In the genomic region with DNA sequence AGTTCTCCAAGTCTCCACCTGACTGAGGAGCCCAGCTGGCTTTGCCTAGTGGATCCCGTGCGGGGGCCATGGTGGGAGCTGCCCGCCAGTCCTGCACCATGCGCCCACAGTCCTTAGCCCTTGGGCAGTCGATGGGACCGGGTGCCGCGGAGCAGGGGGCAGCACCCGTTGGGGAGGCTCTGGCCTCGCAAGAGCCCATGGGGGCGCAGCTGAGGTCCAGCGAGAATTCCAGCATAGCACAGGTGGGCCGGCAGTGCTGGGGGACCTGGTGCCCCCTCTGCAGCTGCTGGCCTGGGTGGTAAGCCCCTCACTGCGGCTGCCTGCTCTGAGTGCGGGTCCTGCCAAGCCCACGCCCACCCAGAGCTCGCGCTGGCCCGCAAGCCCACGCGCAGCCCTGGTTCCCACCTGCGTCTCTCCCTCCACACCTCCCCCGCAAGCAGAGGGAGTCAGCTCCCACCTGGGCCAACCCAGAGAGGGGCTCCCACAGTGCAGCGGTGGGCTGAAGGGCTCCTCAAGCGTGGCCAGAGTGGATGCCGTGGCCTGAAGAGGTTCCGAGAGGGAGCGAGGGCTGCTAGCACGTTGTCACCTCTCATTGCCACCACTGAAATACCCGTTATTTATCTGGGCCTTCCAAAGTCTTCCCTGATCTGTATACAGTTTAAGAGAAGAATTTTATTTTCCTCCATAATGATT, we compare ENCODE assay signal across 19 cellular contexts.
A peak's percentile ranks its signal among the peaks of the same experiment; 100 is the strongest.
DNase-seq lines count a peak whose midpoint lies in the region; ATAC-seq, FAIRE-seq and TF ChIP-seq lines count a peak whose summit lies in the region.
"Had no signal": no experiment of that assay in that cellular context is flagged by ENCODE, and none has a peak within 500 bp of the region (broad histone marks: within the 10 kb centered on the region; RNA-seq: fewer than 3 reads in every experiment).

No MANE protein-coding gene starts in this region.

- no peaks in the 10 kb centered on the region for H4K20me1 ChIP-seq in GM12878 (ENCODE audit: control insufficient read depth, insufficient read depth)

- DNase-seq in GM12878 (ENCODE audit: low read depth, low spot score) (no peak), mesenchymal stem cell (no peak), colonic mucosa (no peak), dorsolateral prefrontal cortex (no peak), occipital lobe (lab: John Stamatoyannopoulos, UW) (no peak)
- no peak for DNase-seq in naive thymus-derived CD4-positive, alpha-beta T cell
- DNase-seq: C1 segment of cervical spinal cord; Calu3; CD4-positive, alpha-beta memory T cell; COR-L47; DMS53; DMS79 treated with DMSO at 0.1 percent for 48 hours; GF-D8; H9; HFFc6 had no signal

- H3K4me3 ChIP-seq in GM12878 (no peak overlapping the region), mesenchymal stem cell (ENCODE audit: insufficient read depth in 1 of 2, low read depth in 1 of 2, low read length in 2 of 2) (no peak overlapping the region), colonic mucosa (no peak overlapping the region), dorsolateral prefrontal cortex (no peak overlapping the region)
- H3K4me3 ChIP-seq in naive thymus-derived CD4-positive, alpha-beta T cell (ENCODE audit: low read length), result no peak overlapping the region
- H3K4me3 ChIP-seq: GM23338 had no signal

- TF ChIP-seq RAD21 in GM12878 (IDR thresholded peaks at IDR 0.05; ENCODE audit: insufficient read depth, low read depth, low read length), result no peak

- no peak overlapping the region for H2BK15ac ChIP-seq in mesenchymal stem cell (ENCODE audit: low read depth, poor library complexity, severe bottlenecking)

- H3K9ac ChIP-seq in GM12878 (ENCODE audit: control insufficient read depth, insufficient read depth, low read length) (no peak overlapping the region), mesenchymal stem cell (ENCODE audit: low read length) (no peak overlapping the region), colonic mucosa (ENCODE audit: low read depth in 2 of 2, low read length in 2 of 2) (no peak overlapping the region)

- no peak for TF ChIP-seq EP300 in GM12878 (IDR thresholded peaks at IDR 0.05; ENCODE audit: borderline replicate concordance in 1 of 2, control insufficient read depth in 1 of 2, low read depth in 2 of 2, low read length in 2 of 2)

- RAD21 ChIA-PET in GM12878 (lab: Charles Lee; ENCODE audit: unreplicated experiment), result interaction anchor here (0.6 to 1.3 kb wide), 7 partner anchors 51 to 197 kb away, joined by 3 to 5 read pairs (median 3); no protein-coding TSS in a partner anchor

- H3K23ac ChIP-seq in mesenchymal stem cell (ENCODE audit: low read length in 2 of 2), result no peak overlapping the region

- H2AFZ ChIP-seq in GM12878 (ENCODE audit: control insufficient read depth, low read depth, low read length) (no peak overlapping the region), mesenchymal stem cell (ENCODE audit: low read depth, low read length) (no peak overlapping the region)
- H2AFZ ChIP-seq: GM23338 had no signal

- no peak overlapping the region for H3K4ac ChIP-seq in mesenchymal stem cell (ENCODE audit: low read depth in 1 of 2, low read length in 2 of 2)

- peak overlapping the region; percentile 84 for H3K27ac Mint-ChIP-seq in stimulated activated memory B cell treated with anti-CD40 and anti-IgM and Interleukin-4, amounts not matched to agents 10 μg/mL and 1 μg/mL and 100 μg/mL, for 72 hours
- H3K27ac Mint-ChIP-seq in naive thymus-derived CD4-positive, alpha-beta T cell, result no peak overlapping the region
- H3K27ac Mint-ChIP-seq: CD4-positive, alpha-beta memory T cell; GM23338; H9; HFFc6 had no signal

- H3K9me3 ChIP-seq in GM12878 (replicated peaks; ENCODE audit: control insufficient read depth, insufficient read depth, low read length) (no peaks in the 10 kb centered on the region; the same call in 2 of the 3 replicates), mesenchymal stem cell (ENCODE audit: control insufficient read depth, low read length) (no peaks in the 10 kb centered on the region), colonic mucosa (no peaks in the 10 kb centered on the region)
- no peaks in the 10 kb centered on the region for H3K9me3 ChIP-seq in naive thymus-derived CD4-positive, alpha-beta T cell (ENCODE audit: control insufficient read depth in 2 of 3, low read length in 3 of 3)

- WGBS in GM12878 (ENCODE audit: insufficient coverage, insufficient replicate concordance, low lambda C conversion rate, missing lambda C conversion rate), result 93% methylated on average over 30 of the region's 30 CpGs
- 97% methylated on average over 29 of the region's 30 CpGs for WGBS in mesenchymal stem cell

- BruUV-seq in GM12878 (replicated peaks; lab: Mats Ljungman, UMichigan), result no TSS peak

- CTCF ChIA-PET in GM12878 (lab: Yijun Ruan, JAX), result interaction anchor here (0.9 kb wide), 1 partner anchor 13 kb away, joined by 3 read pairs; no protein-coding TSS in a partner anchor
- CTCF ChIA-PET in naive thymus-derived CD4-positive, alpha-beta T cell (lab: Charles Lee), result interaction anchor here (0.6 kb wide), 1 partner anchor 61 kb away, joined by 3 read pairs; no protein-coding TSS in a partner anchor

- intact Hi-C loops in GM12878 (cut with micrococcal nuclease; ENCODE audit: unreplicated experiment), result loop anchor here (5.0 kb wide), 4 partner anchors 87 to 348 kb away; partner anchors contain the start of gene MYLIP
- intact Hi-C loops in colonic mucosa (cut with DNase I), result no loop called here
- intact Hi-C loops in dorsolateral prefrontal cortex (cut with DNase I), result no loop called here
- intact Hi-C loops in naive thymus-derived CD4-positive, alpha-beta T cell (cut with micrococcal nuclease), result no loop called here

- H3K14ac ChIP-seq in mesenchymal stem cell (ENCODE audit: low read length in 2 of 2), result no peak overlapping the region

- no peaks in the 10 kb centered on the region for H3K36me3 Mint-ChIP-seq in stimulated activated memory B cell treated with anti-CD40 and anti-IgM and Interleukin-4, amounts not matched to agents 10 μg/mL and 1 μg/mL and 100 μg/mL, for 72 hours
- H3K36me3 Mint-ChIP-seq in naive thymus-derived CD4-positive, alpha-beta T cell, result peaks cover 0 to 5% (median 0%) of the 10 kb centered on the region in 5 donors
- H3K36me3 Mint-ChIP-seq: CD4-positive, alpha-beta memory T cell had no signal

- H3K4me1 ChIP-seq in GM12878 (ENCODE audit: control insufficient read depth, insufficient read depth, low read length), result peaks cover 29% of the 10 kb centered on the region
- no peaks in the 10 kb centered on the region for H3K4me1 ChIP-seq in mesenchymal stem cell (ENCODE audit: control insufficient read depth, insufficient read depth, low read depth, low read length)
- H3K4me1 ChIP-seq in colonic mucosa, result no peaks in the 10 kb centered on the region
- no peaks in the 10 kb centered on the region for H3K4me1 ChIP-seq in naive thymus-derived CD4-positive, alpha-beta T cell (ENCODE audit: control insufficient read depth in 2 of 2, insufficient read depth in 2 of 2, low read length in 2 of 2)

- no peak overlapping the region for H4K8ac ChIP-seq in mesenchymal stem cell (ENCODE audit: low read length)

- no peaks in the 10 kb centered on the region for H3K79me2 ChIP-seq in GM12878 (ENCODE audit: control insufficient read depth, insufficient read depth, low read length)

- no peak overlapping the region for H2AK5ac ChIP-seq in mesenchymal stem cell (ENCODE audit: low read length, severe bottlenecking)

- in situ Hi-C loops in GM12878 (cut with MboI), result no loop called here

- peak overlapping the region; percentile 50 for H4K91ac ChIP-seq in mesenchymal stem cell (ENCODE audit: low read length)

- no peaks in the 10 kb centered on the region for H3K79me1 ChIP-seq in mesenchymal stem cell (replicated peaks; ENCODE audit: low read length, poor library complexity, severe bottlenecking)

- no peak for ATAC-seq in GM12878
- ATAC-seq in stimulated activated memory B cell treated with anti-CD40 and anti-IgM and Interleukin-4, amounts not matched to agents 10 μg/mL and 1 μg/mL and 100 μg/mL, for 72 hours, result no peak
- ATAC-seq in naive thymus-derived CD4-positive, alpha-beta T cell, result no peak
- ATAC-seq: GM23338, HCT116 had no signal

- H3K18ac ChIP-seq in mesenchymal stem cell (ENCODE audit: low read depth in 1 of 2, low read length in 2 of 2), result peak overlapping the region in 1 of 2 experiments; percentile 21

- peak overlapping the region; percentile 19 for H2BK120ac ChIP-seq in mesenchymal stem cell (ENCODE audit: low read depth, low read length)

- no peaks in the 10 kb centered on the region for H3K36me3 ChIP-seq in GM12878 (ENCODE audit: control insufficient read depth in 2 of 2, insufficient read depth in 2 of 2, low read length in 1 of 2)
- no peaks in the 10 kb centered on the region for H3K36me3 ChIP-seq in mesenchymal stem cell (ENCODE audit: control insufficient read depth in 1 of 2, insufficient read depth in 2 of 2, low read depth in 1 of 2, low read length in 2 of 2)
- no peaks in the 10 kb centered on the region for H3K36me3 ChIP-seq in colonic mucosa
- no peaks in the 10 kb centered on the region for H3K36me3 ChIP-seq in naive thymus-derived CD4-positive, alpha-beta T cell (ENCODE audit: control insufficient read depth in 2 of 3, insufficient read depth in 3 of 3, low read length in 3 of 3)

- H3K4me2 ChIP-seq in GM12878 (ENCODE audit: control insufficient read depth, insufficient read depth), result no peak overlapping the region
- H3K4me2 ChIP-seq in mesenchymal stem cell (ENCODE audit: low read length, poor library complexity, severe bottlenecking), result no peak overlapping the region
- H3K4me2 ChIP-seq: GM23338 had no signal

- no peak for TF ChIP-seq CTCF in GM12878 (IDR thresholded peaks at IDR 0.05 in 2 of 3, conservative IDR thresholded peaks at IDR 0.05 in 1 of 3; ENCODE audit: control insufficient read depth in 2 of 3, extremely low read depth in 1 of 3, insufficient read depth in 1 of 3, low read depth in 3 of 3, low read length in 3 of 3)
- no peak for TF ChIP-seq CTCF in colonic mucosa (IDR thresholded peaks at IDR 0.05)
- no peak for TF ChIP-seq CTCF in dorsolateral prefrontal cortex (IDR thresholded peaks at IDR 0.05 in 54 of 56, conservative IDR thresholded peaks at IDR 0.05 in 2 of 56; ENCODE audit: low read depth in 1 of 56, partially characterized antibody in 56 of 56)

- SMC1A ChIA-PET in GM12878 (lab: Charles Lee; ENCODE audit: uncharacterized antibody, unreplicated experiment), result interaction anchor here (1.0 to 4.5 kb wide), 10 partner anchors 13 to 304 kb away, joined by 3 to 37 read pairs (median 3); no protein-coding TSS in a partner anchor

- H3K4me3 Mint-ChIP-seq in stimulated activated memory B cell treated with anti-CD40 and anti-IgM and Interleukin-4, amounts not matched to agents 10 μg/mL and 1 μg/mL and 100 μg/mL, for 72 hours, result no peak overlapping the region
- H3K4me3 Mint-ChIP-seq in naive thymus-derived CD4-positive, alpha-beta T cell, result no peak overlapping the region
- H3K4me3 Mint-ChIP-seq: CD4-positive, alpha-beta memory T cell; GM23338; H9; HFFc6 had no signal

- no peak overlapping the region for H2BK5ac ChIP-seq in mesenchymal stem cell (ENCODE audit: low read depth, low read length, poor library complexity, severe bottlenecking)

- no peak overlapping the region for H3K27ac ChIP-seq in GM12878 (ENCODE audit: control insufficient read depth, insufficient read depth)
- no peak overlapping the region for H3K27ac ChIP-seq in mesenchymal stem cell (ENCODE audit: low read length, poor library complexity, severe bottlenecking)
- H3K27ac ChIP-seq in colonic mucosa, result no peak overlapping the region
- H3K27ac ChIP-seq in dorsolateral prefrontal cortex, result no peak overlapping the region
- H3K27ac ChIP-seq in naive thymus-derived CD4-positive, alpha-beta T cell (ENCODE audit: low read depth, low read length), result no peak overlapping the region

- no peak overlapping the region for H2BK12ac ChIP-seq in mesenchymal stem cell (ENCODE audit: low read length in 2 of 2)

- no peaks in the 10 kb centered on the region for H3K9me3 Mint-ChIP-seq in stimulated activated memory B cell treated with anti-CD40 and anti-IgM and Interleukin-4, amounts not matched to agents 10 μg/mL and 1 μg/mL and 100 μg/mL, for 72 hours
- H3K9me3 Mint-ChIP-seq in naive thymus-derived CD4-positive, alpha-beta T cell, result peaks cover 0 to 12% (median 4%) of the 10 kb centered on the region in 11 donors

- no peak for TF ChIP-seq POLR2A in GM12878 (IDR thresholded peaks at IDR 0.05; ENCODE audit: low read depth, low read length)

- POLR2A ChIA-PET in GM12878 (lab: Charles Lee), result interaction anchor here (1.9 kb wide), 1 partner anchor 86 kb away, joined by 5 read pairs; no protein-coding TSS in a partner anchor
- POLR2A ChIA-PET in naive thymus-derived CD4-positive, alpha-beta T cell (lab: Charles Lee), result no interaction called here

- H3K4me1 Mint-ChIP-seq in stimulated activated memory B cell treated with anti-CD40 and anti-IgM and Interleukin-4, amounts not matched to agents 10 μg/mL and 1 μg/mL and 100 μg/mL, for 72 hours, result peaks cover 42% of the 10 kb centered on the region
- no peaks in the 10 kb centered on the region for H3K4me1 Mint-ChIP-seq in naive thymus-derived CD4-positive, alpha-beta T cell
- H3K4me1 Mint-ChIP-seq: CD4-positive, alpha-beta memory T cell; GM23338 had no signal

- no peak for FAIRE-seq in GM12878 (lab: Jason Lieb, UNC)
- FAIRE-seq: GM12892 had no signal

- no peaks in the 10 kb centered on the region for H3K27me3 Mint-ChIP-seq in stimulated activated memory B cell treated with anti-CD40 and anti-IgM and Interleukin-4, amounts not matched to agents 10 μg/mL and 1 μg/mL and 100 μg/mL, for 72 hours
- H3K27me3 Mint-ChIP-seq in naive thymus-derived CD4-positive, alpha-beta T cell, result peaks cover 0 to 5% (median 4%) of the 10 kb centered on the region in 5 donors

- H3K27me3 ChIP-seq in GM12878 (replicated peaks in 1 of 2; ENCODE audit: control insufficient read depth in 2 of 2, insufficient read depth in 2 of 2, low read length in 1 of 2) (no peaks in the 10 kb centered on the region), mesenchymal stem cell (ENCODE audit: control insufficient read depth in 1 of 2, insufficient read depth in 1 of 2, low read length in 2 of 2) (peaks cover 0 to 5% of the 10 kb centered on the region in 2 experiments), colonic mucosa (no peaks in the 10 kb centered on the region), dorsolateral prefrontal cortex (peaks cover 0 to 3% (median 0%) of the 10 kb centered on the region in 45 donors)
- H3K27me3 ChIP-seq in naive thymus-derived CD4-positive, alpha-beta T cell (ENCODE audit: control insufficient read depth in 2 of 2, insufficient read depth in 2 of 2, low read length in 2 of 2), result no peaks in the 10 kb centered on the region
